ENCODE assay signal across 15 cellular contexts in the genomic region with DNA sequence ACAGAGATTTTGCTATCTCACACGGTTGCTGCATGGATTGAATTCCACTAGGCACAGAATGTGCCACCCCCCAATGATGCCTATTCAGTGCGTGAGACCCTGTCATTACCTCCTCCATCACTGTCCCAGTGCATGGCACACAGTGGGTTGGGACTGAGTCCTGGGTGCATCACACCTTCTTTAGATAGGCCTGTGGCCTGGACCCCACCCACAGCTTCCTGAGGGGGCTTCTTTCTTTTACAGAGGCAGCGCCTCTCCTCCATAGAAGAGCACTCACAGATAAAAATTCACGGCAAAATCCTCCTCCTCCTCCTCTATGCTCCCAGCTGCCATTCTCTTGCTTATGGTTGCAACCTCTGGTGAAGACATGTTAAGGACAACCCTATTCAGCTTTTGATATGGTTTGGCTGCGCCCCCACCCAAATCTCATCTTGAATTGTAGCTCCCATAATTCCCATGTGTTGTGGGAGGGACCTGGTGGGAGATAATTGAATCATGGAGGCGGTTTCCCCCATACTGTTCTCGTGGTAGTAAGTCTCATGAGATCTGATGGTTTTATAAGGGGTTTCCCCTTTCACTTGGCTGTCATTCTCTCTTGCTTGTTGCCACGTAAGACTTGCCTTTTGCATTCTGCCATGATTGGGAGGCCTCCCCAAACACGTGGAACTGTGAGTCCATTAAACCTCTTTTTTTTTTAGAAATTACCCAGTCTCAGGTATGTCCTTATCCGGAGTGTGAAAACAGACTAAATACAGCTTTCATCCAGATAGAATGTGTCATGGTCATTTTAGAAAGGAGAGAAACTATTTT.
A peak's percentile ranks its signal among the peaks of the same experiment; 100 is the strongest.
DNase-seq lines count a peak whose midpoint lies in the region; ATAC-seq lines count a peak whose summit lies in the region.
"Had no signal": no experiment of that assay in that cellular context is flagged by ENCODE, and none has a peak within 500 bp of the region (broad histone marks: within the 10 kb centered on the region; RNA-seq: fewer than 3 reads in every experiment).

No MANE protein-coding gene starts in this region.

- H3K36me3 ChIP-seq in HAP-1 (replicated peaks) = no peaks in the 10 kb centered on the region
- H3K36me3 ChIP-seq: tibial nerve had no signal

- H3K9me3 Mint-ChIP-seq in activated CD4-positive, alpha-beta T cell treated with anti-CD3 and anti-CD28 coated beads for 36 hours (ENCODE audit: low read depth) = peaks cover 6% of the 10 kb centered on the region
- H3K9me3 Mint-ChIP-seq in central memory CD8-positive, alpha-beta T cell = no peaks in the 10 kb centered on the region

- H3K36me3 Mint-ChIP-seq in activated CD4-positive, alpha-beta T cell treated with anti-CD3 and anti-CD28 coated beads for 36 hours (ENCODE audit: low read depth) = peaks cover 20% of the 10 kb centered on the region
- peaks cover 5% of the 10 kb centered on the region for H3K36me3 Mint-ChIP-seq in central memory CD8-positive, alpha-beta T cell (ENCODE audit: insufficient read depth)

- CTCF ChIA-PET in activated CD4-positive, alpha-beta T cell treated with anti-CD3 and anti-CD28 coated beads for 36 hours (lab: Charles Lee) = interaction anchor here (1.0 to 4.7 kb wide), 8 partner anchors 9 to 260 kb away, joined by 3 to 49 read pairs (median 4); no protein-coding TSS in a partner anchor

- peak; percentile 62 for DNase-seq in activated CD8-positive, alpha-beta memory T cell treated with anti-CD3 and anti-CD28 coated beads for 24 hours
- no peak for DNase-seq in activated CD8-positive, alpha-beta memory T cell treated with anti-CD3 and anti-CD28 coated beads, Interleukin-2, amount 50 U/mL, for 4 hours
- DNase-seq in activated CD4-positive, alpha-beta T cell treated with anti-CD3 and anti-CD28 coated beads for 36 hours = peak; percentile 55
- DNase-seq in central memory CD8-positive, alpha-beta T cell (ENCODE audit: low spot score in 2 of 2) = no peak
- no peak for DNase-seq in stimulated activated naive CD8-positive, alpha-beta T cell treated with anti-CD3 and anti-CD28 coated beads, Interleukin-15, Interleukin-2, amounts not matched to agents 100 U/mL and 50 U/mL, for 24 hours
- no peak for DNase-seq in HAP-1 (ENCODE audit: low spot score in 2 of 2)
- DNase-seq in NCI-H526 (lab: John Stamatoyannopoulos, UW) = no peak
- DNase-seq in SK-N-DZ (ENCODE audit: low spot score) = no peak
- DNase-seq: cerebellar nuclear complex, erythroblast, Karpas-422, left ventricle myocardium superior, NCI-H187 treated with DMSO at 0.1 percent for 48 hours, SIG-M5 had no signal

- in situ Hi-C loops in HAP-1 (cut with MboI; ENCODE audit: low sequenced_read_pairs) = no loop called here

- peak overlapping the region; percentile 95 for H3K27ac Mint-ChIP-seq in activated CD4-positive, alpha-beta T cell treated with anti-CD3 and anti-CD28 coated beads for 36 hours
- peak overlapping the region; percentile 93 for H3K27ac Mint-ChIP-seq in central memory CD8-positive, alpha-beta T cell (ENCODE audit: low read depth)

- intact Hi-C loops in activated CD4-positive, alpha-beta T cell treated with anti-CD3 and anti-CD28 coated beads for 36 hours (cut with DNase I, micrococcal nuclease) = no loop called here

- POLR2A ChIA-PET in activated CD4-positive, alpha-beta T cell treated with anti-CD3 and anti-CD28 coated beads for 36 hours (lab: Charles Lee) = interaction anchor here (0.7 to 1.7 kb wide), 3 partner anchors 36 to 158 kb away, joined by 3 to 4 read pairs (median 3); no protein-coding TSS in a partner anchor

- H3K27me3 Mint-ChIP-seq in activated CD4-positive, alpha-beta T cell treated with anti-CD3 and anti-CD28 coated beads for 36 hours = no peaks in the 10 kb centered on the region
- H3K27me3 Mint-ChIP-seq in central memory CD8-positive, alpha-beta T cell = no peaks in the 10 kb centered on the region

- no peaks in the 10 kb centered on the region for H3K27me3 ChIP-seq in HAP-1 (ENCODE audit: low read depth)
- H3K27me3 ChIP-seq: tibial nerve had no signal

- peaks cover 44% of the 10 kb centered on the region for H3K4me1 Mint-ChIP-seq in activated CD4-positive, alpha-beta T cell treated with anti-CD3 and anti-CD28 coated beads for 36 hours
- peaks cover 47% of the 10 kb centered on the region for H3K4me1 Mint-ChIP-seq in central memory CD8-positive, alpha-beta T cell

- peak overlapping the region; percentile 70 for H3K4me3 Mint-ChIP-seq in activated CD4-positive, alpha-beta T cell treated with anti-CD3 and anti-CD28 coated beads for 36 hours
- peak overlapping the region; percentile 61 for H3K4me3 Mint-ChIP-seq in central memory CD8-positive, alpha-beta T cell

- no peaks in the 10 kb centered on the region for H3K9me3 ChIP-seq in HAP-1
- H3K9me3 ChIP-seq: tibial nerve had no signal

- no peak overlapping the region for H3K4me3 ChIP-seq in HAP-1
- H3K4me3 ChIP-seq: tibial nerve had no signal

- H3K4me1 ChIP-seq in HAP-1 = no peaks in the 10 kb centered on the region

- peak; percentile 46 for ATAC-seq in activated CD4-positive, alpha-beta T cell treated with anti-CD3 and anti-CD28 coated beads for 36 hours
- no peak for ATAC-seq in central memory CD8-positive, alpha-beta T cell (replicated peaks; ENCODE audit: extremely low read depth, poor library complexity, severe bottlenecking)
- ATAC-seq in stimulated activated naive CD8-positive, alpha-beta T cell treated with anti-CD3 and anti-CD28 coated beads, Interleukin-15, Interleukin-2, amounts not matched to agents 100 U/mL and 50 U/mL, for 24 hours = peak; percentile 60
- ATAC-seq: left ventricle myocardium superior had no signal

Comparison
In these comparisons a context has a peak if more than half of its experiments do, and no peak if none do; other contexts are left out.
1. DNase-seq: peak in activated CD8-positive, alpha-beta memory T cell treated with anti-CD3 and anti-CD28 coated beads for 24 hours (single experiment) and activated CD4-positive, alpha-beta T cell treated with anti-CD3 and anti-CD28 coated beads for 36 hours (single experiment); none in activated CD8-positive, alpha-beta memory T cell treated with anti-CD3 and anti-CD28 coated beads, Interleukin-2, amount 50 U/mL, for 4 hours (single experiment), central memory CD8-positive, alpha-beta T cell (0 of 2), stimulated activated naive CD8-positive, alpha-beta T cell treated with anti-CD3 and anti-CD28 coated beads, Interleukin-15, Interleukin-2, amounts not matched to agents 100 U/mL and 50 U/mL, for 24 hours (single experiment), HAP-1 (0 of 2), NCI-H526 (0 of 2) and SK-N-DZ (single experiment).